In genomic region chr4:136484996-136485395, GRCh38 we compare ENCODE assay signal across 15 cellular contexts.
DNase-seq lines count a peak whose midpoint lies in the region; ATAC-seq and TF ChIP-seq lines count a peak whose summit lies in the region.
"Had no signal": no experiment of that assay in that cellular context is flagged by ENCODE, and none has a peak within 500 bp of the region (broad histone marks: within the 10 kb centered on the region; RNA-seq: fewer than 3 reads in every experiment).

No MANE protein-coding gene starts in this region.

- no peaks in the 10 kb centered on the region for H3K36me3 ChIP-seq in PC-3 (ENCODE audit: low read depth, low read length)
- no peaks in the 10 kb centered on the region for H3K36me3 ChIP-seq in endodermal cell (ENCODE audit: control insufficient read depth, insufficient read depth, low read length)
- H3K36me3 ChIP-seq: Peyer's patch had no signal

- no peak overlapping the region for H3K27ac ChIP-seq in PC-3 (ENCODE audit: low read length)
- no peak overlapping the region for H3K27ac ChIP-seq in endodermal cell (ENCODE audit: low read depth, low read length)
- H3K27ac ChIP-seq: HL-60, Peyer's patch had no signal

- H3K4me1 ChIP-seq in PC-3 (ENCODE audit: insufficient read depth, low read length), result no peaks in the 10 kb centered on the region
- peaks cover 15% of the 10 kb centered on the region for H3K4me1 ChIP-seq in endodermal cell (ENCODE audit: control insufficient read depth, insufficient read depth, low read length)
- H3K4me1 ChIP-seq: Peyer's patch had no signal

- no peaks in the 10 kb centered on the region for H3K9me2 ChIP-seq in PC-3 (replicated peaks; ENCODE audit: low read length)

- no peak overlapping the region for H3K27ac Mint-ChIP-seq in endodermal cell

- H3K27me3 ChIP-seq in PC-3 (ENCODE audit: low read length) (no peaks in the 10 kb centered on the region), endodermal cell (ENCODE audit: control insufficient read depth, insufficient read depth, low read length, poor library complexity, severe bottlenecking) (no peaks in the 10 kb centered on the region)
- H3K27me3 ChIP-seq: Peyer's patch had no signal

- DNase-seq in Caki2 (ENCODE audit: low read depth) (peak; percentile 59), PC-3 (peak; percentile 2), endodermal cell (no peak), left kidney (ENCODE audit: low read depth, low spot score) (peak; percentile 9), GM03348 (ENCODE audit: low spot score) (no peak), omental fat pad (ENCODE audit: low spot score) (no peak), T-helper 1 cell (no peak)
- no peak for DNase-seq in stimulated activated CD4-positive, alpha-beta T cell treated with anti-CD3 and anti-CD28 coated beads, Interleukin-4, amount 100 ng/mL, for 1 hour
- DNase-seq: Calu3; CD4-positive, CD25-positive, alpha-beta regulatory T cell; NCI-H1436; NCI-H510A; Peyer's patch; SHP77 treated with DMSO at 0.1 percent for 48 hours had no signal

- H3K79me2 ChIP-seq in PC-3 (ENCODE audit: low read length), result no peaks in the 10 kb centered on the region

- no peaks in the 10 kb centered on the region for H3F3A ChIP-seq in PC-3 (ENCODE audit: low read length, unreplicated experiment)

- WGBS in endodermal cell (ENCODE audit: insufficient coverage in 1 of 2, insufficient read length in 1 of 2), 2 experiments, result 83 to 86% methylated on average over 2 of the region's 2 CpGs

- H3K36me3 Mint-ChIP-seq in endodermal cell (ENCODE audit: low read depth), result no peaks in the 10 kb centered on the region
- H3K36me3 Mint-ChIP-seq: CD4-positive, CD25-positive, alpha-beta regulatory T cell had no signal

- no peak overlapping the region for H2AFZ ChIP-seq in PC-3 (ENCODE audit: low read length)

- H3K9me3 Mint-ChIP-seq in endodermal cell, result no peaks in the 10 kb centered on the region

- CTCF ChIA-PET in PC-3 (lab: Charles Lee), result interaction anchor here (0.6 kb wide), 1 partner anchor 194 kb away, joined by 3 read pairs; no protein-coding TSS in a partner anchor

- H3K27me3 Mint-ChIP-seq in endodermal cell (ENCODE audit: insufficient read depth), result no peaks in the 10 kb centered on the region
- H3K27me3 Mint-ChIP-seq: CD4-positive, CD25-positive, alpha-beta regulatory T cell had no signal

- intact Hi-C loops in PC-3 (cut with micrococcal nuclease), result no loop called here

- no peak overlapping the region for H3K4me2 ChIP-seq in PC-3 (ENCODE audit: low read length)

- no peak overlapping the region for H3K4me3 Mint-ChIP-seq in endodermal cell
- H3K4me3 Mint-ChIP-seq: CD4-positive, CD25-positive, alpha-beta regulatory T cell had no signal

- no peak overlapping the region for H3K9ac ChIP-seq in PC-3 (ENCODE audit: low read length)
- no peak overlapping the region for H3K9ac ChIP-seq in endodermal cell (ENCODE audit: extremely low read depth, low read length, poor library complexity, severe bottlenecking)

- ATAC-seq in PC-3 (no peak; the same call in 1 of the 2 replicates), omental fat pad (ENCODE audit: low FRiP score) (no peak)

- H3K9me3 ChIP-seq in PC-3 (ENCODE audit: low read length) (no peaks in the 10 kb centered on the region), endodermal cell (ENCODE audit: control insufficient read depth, low read length) (no peaks in the 10 kb centered on the region)
- H3K9me3 ChIP-seq: Peyer's patch had no signal

- in situ Hi-C loops in Caki2 (cut with HindIII; ENCODE audit: low pct_unique_long_range_greater_than_20kb, low sequenced_read_pairs), result no loop called here

- no peaks in the 10 kb centered on the region for H4K20me1 ChIP-seq in PC-3 (ENCODE audit: low read length)

- H3K4me3 ChIP-seq in PC-3 (ENCODE audit: low read length), result no peak overlapping the region
- peak overlapping the region; percentile 8 for H3K4me3 ChIP-seq in endodermal cell (ENCODE audit: low read length)
- H3K4me3 ChIP-seq: Peyer's patch had no signal

- POLR2A ChIA-PET in PC-3 (lab: Charles Lee; ENCODE audit: unreplicated experiment), result no interaction called here

- TF ChIP-seq CTCF in PC-3 (conservative IDR thresholded peaks at IDR 0.05; ENCODE audit: low read depth, low read length), result no peak
- TF ChIP-seq CTCF in endodermal cell (conservative IDR thresholded peaks at IDR 0.05), result no peak
- no peak for TF ChIP-seq CTCF in omental fat pad (IDR thresholded peaks at IDR 0.05)

- BruUV-seq in PC-3 (replicated peaks; lab: Mats Ljungman, UMichigan), result no TSS peak

- H3K4me1 Mint-ChIP-seq in endodermal cell, result peaks cover 13% of the 10 kb centered on the region
- H3K4me1 Mint-ChIP-seq: CD4-positive, CD25-positive, alpha-beta regulatory T cell had no signal

Comparison
In these comparisons a context has a peak if more than half of its experiments do, and no peak if none do; other contexts are left out.
1. DNase-seq: peak in Caki2 (single experiment), PC-3 (single experiment) and left kidney (single experiment); none in endodermal cell (single experiment), GM03348 (single experiment), omental fat pad (single experiment), stimulated activated CD4-positive, alpha-beta T cell treated with anti-CD3 and anti-CD28 coated beads, Interleukin-4, amount 100 ng/mL, for 1 hour (single experiment) and T-helper 1 cell (0 of 5).